ENCODE assay signal across 8 cellular contexts in the genomic region with DNA sequence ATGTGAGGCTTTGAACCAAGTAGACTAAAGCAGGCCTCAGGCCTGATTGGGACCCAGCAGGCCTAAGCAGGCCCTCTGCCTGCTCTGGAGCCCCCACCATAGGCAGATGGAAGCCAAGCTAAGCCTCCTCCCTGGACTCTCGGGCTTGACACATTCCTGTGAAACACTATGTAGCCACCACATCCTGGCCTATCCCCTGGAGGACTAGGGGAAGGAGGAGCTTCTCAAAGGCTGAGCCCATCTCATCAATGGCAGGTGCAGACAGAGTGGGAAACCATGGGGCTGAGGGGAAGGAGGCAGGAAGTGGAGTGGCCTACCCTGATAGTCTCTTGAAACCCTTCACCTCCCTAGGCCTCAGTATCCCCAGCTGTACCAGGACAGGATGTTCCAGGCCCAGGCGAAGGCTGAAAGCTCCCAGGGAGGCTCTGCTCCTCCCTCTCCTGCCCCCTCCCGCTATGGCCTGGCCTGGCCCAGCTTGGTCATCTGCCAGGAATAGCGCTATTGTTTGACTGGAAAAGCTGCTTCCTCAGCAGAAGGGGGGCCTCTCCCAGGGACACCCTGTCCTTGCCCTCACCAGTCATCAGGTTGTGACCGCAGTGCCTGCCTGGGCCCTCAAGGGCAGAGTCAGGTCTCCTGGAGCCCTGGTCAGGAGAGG. TPM values are rescaled to one million over a fixed set of nuclear protein-coding genes. Genes with fewer than 3 reads are reported as not detected.
A peak's percentile ranks its signal among the peaks of the same experiment; 100 is the strongest.
DNase-seq lines count a peak whose midpoint lies in the region; TF ChIP-seq lines count a peak whose summit lies in the region.

No MANE protein-coding gene starts in this region.

- WGBS in lower leg skin, 2 donors = 4 to 12% methylated on average over 4 to 5 of the region's 5 CpGs
- 33 to 34% methylated on average over 1 to 5 of the region's 5 CpGs for WGBS in testis, 2 donors

- peaks cover 55% of the 10 kb centered on the region for H3K36me3 Mint-ChIP-seq in dendritic cell treated with granulocyte-macrophage colony-stimulating factor and Interleukin-4, amounts not matched to agents 40 ng/mL and 50 ng/mL, for 4 days (ENCODE audit: low read depth)

- intact Hi-C loops in PC-9 (cut with micrococcal nuclease; ENCODE audit: unreplicated experiment) (loop anchor here (1.0 to 2.0 kb wide), 2 partner anchors 11 to 22 kb away; no protein-coding TSS in a partner anchor), lower leg skin (cut with DNase I; ENCODE audit: low total_unique reads) (no loop called here), testis (cut with DNase I; ENCODE audit: low total_unique reads) (no loop called here)
- intact Hi-C loops in dendritic cell treated with granulocyte-macrophage colony-stimulating factor and Interleukin-4, amounts not matched to agents 40 ng/mL and 50 ng/mL, for 4 days (cut with micrococcal nuclease) = no loop called here

- peak; percentile 20 for DNase-seq in NCI-H1105 treated with DMSO at 0.1 percent for 48 hours (lab: John Stamatoyannopoulos, UW)
- no peak for DNase-seq in NCI-H1105 (lab: John Stamatoyannopoulos, UW)
- DNase-seq in PC-9 = peak; percentile 76 to 88
- peak; percentile 88 to 98 for DNase-seq in lower leg skin (ENCODE audit: low spot score in 2 of 2)
- peak; percentile 94 for DNase-seq in testis
- no peak for DNase-seq in NK-92 (lab: John Stamatoyannopoulos, UW; ENCODE audit: unreplicated experiment)
- DNase-seq in T-helper 9 cell = no peak

- no peaks in the 10 kb centered on the region for H3K9me3 Mint-ChIP-seq in dendritic cell treated with granulocyte-macrophage colony-stimulating factor and Interleukin-4, amounts not matched to agents 40 ng/mL and 50 ng/mL, for 4 days

- H3K27me3 ChIP-seq in PC-9 (ENCODE audit: insufficient read depth, low read depth) (no peaks in the 10 kb centered on the region), testis (no peaks in the 10 kb centered on the region)

- TF ChIP-seq CTCF in PC-9 (conservative IDR thresholded peaks at IDR 0.05) = no peak
- no peak for TF ChIP-seq CTCF in lower leg skin (IDR thresholded peaks at IDR 0.05)
- TF ChIP-seq CTCF in testis (IDR thresholded peaks at IDR 0.05) = no peak

- no peaks in the 10 kb centered on the region for H3K9me2 ChIP-seq in PC-9 (ENCODE audit: insufficient read depth)

- no peak overlapping the region for H3K4me3 Mint-ChIP-seq in dendritic cell treated with granulocyte-macrophage colony-stimulating factor and Interleukin-4, amounts not matched to agents 40 ng/mL and 50 ng/mL, for 4 days

- H3K27ac ChIP-seq in PC-9 (peak overlapping the region; percentile 44), testis (peak overlapping the region; percentile 82 to 85)

- H3K79me2 ChIP-seq in PC-9 (ENCODE audit: low read depth) = no peaks in the 10 kb centered on the region

- no peaks in the 10 kb centered on the region for H4K20me1 ChIP-seq in PC-9 (ENCODE audit: insufficient read depth)

- CTCF ChIA-PET in PC-9 (lab: Charles Lee) = interaction anchor here (1.8 kb wide), 1 partner anchor 8 kb away, joined by 8 read pairs; no protein-coding TSS in a partner anchor

- no peak for TF ChIP-seq POLR2A in lower leg skin (IDR thresholded peaks at IDR 0.05)
- no peak for TF ChIP-seq POLR2A in testis (IDR thresholded peaks at IDR 0.05)

- no peaks in the 10 kb centered on the region for H3K27me3 Mint-ChIP-seq in dendritic cell treated with granulocyte-macrophage colony-stimulating factor and Interleukin-4, amounts not matched to agents 40 ng/mL and 50 ng/mL, for 4 days

- H3K36me3 ChIP-seq in PC-9 (ENCODE audit: low read depth) (no peaks in the 10 kb centered on the region), testis (ENCODE audit: low read depth, missing control alignments) (no peaks in the 10 kb centered on the region)

- H3K4me1 ChIP-seq in PC-9 (replicated peaks; ENCODE audit: insufficient read depth) (peaks cover 32% of the 10 kb centered on the region), testis (peaks cover 35% of the 10 kb centered on the region)

- no TSS peak for BruUV-seq in PC-9 (replicated peaks; lab: Mats Ljungman, UMichigan)

- H3K4me3 ChIP-seq in PC-9 (no peak overlapping the region), lower leg skin (ENCODE audit: low read depth, poor library complexity, severe bottlenecking) (no peak overlapping the region), testis (no peak overlapping the region)

- peak overlapping the region; percentile 90 for H3K27ac Mint-ChIP-seq in dendritic cell treated with granulocyte-macrophage colony-stimulating factor and Interleukin-4, amounts not matched to agents 40 ng/mL and 50 ng/mL, for 4 days

- no peaks in the 10 kb centered on the region for H3K9me3 ChIP-seq in PC-9 (ENCODE audit: insufficient read depth, low read depth)
- H3K9me3 ChIP-seq in testis = no peaks in the 10 kb centered on the region

- POLR2A ChIA-PET in PC-9 (lab: Charles Lee; ENCODE audit: unreplicated experiment) = interaction anchor here (0.5 to 1.0 kb wide), 5 partner anchors 22 to 401 kb away, joined by 3 to 7 read pairs (median 6); no protein-coding TSS in a partner anchor

- peaks cover 55% of the 10 kb centered on the region for H3K4me1 Mint-ChIP-seq in dendritic cell treated with granulocyte-macrophage colony-stimulating factor and Interleukin-4, amounts not matched to agents 40 ng/mL and 50 ng/mL, for 4 days (ENCODE audit: low read depth)

- H3F3A ChIP-seq in PC-9 (ENCODE audit: insufficient read depth, low read depth) = peaks cover 40% of the 10 kb centered on the region

- no peak overlapping the region for H2AFZ ChIP-seq in PC-9

- H3K4me2 ChIP-seq in PC-9 = peak overlapping the region; percentile 94

RNA-seq across cellular contexts. Expression of a gene that starts 1.5 kb away (rescaled TPM):
- total RNA-seq in PC-9 (2021) (10.6 and 11.1 TPM in 2 replicates), lower leg skin (10 to 100 TPM; 16.3 to 38.1 (median 22.6) TPM), testis (10 to 100 TPM; 36.7 to 71.4 TPM)
- 32.8 TPM for polyA plus RNA-seq in testis (ENCODE audit: insufficient read depth, low read depth, low replicate concordance)

RNA-seq across cellular contexts. Expression of a gene that starts 24.2 kb away (rescaled TPM):
- total RNA-seq in PC-9 (2021) (not detected in 2 replicates), lower leg skin (under 1 TPM in 3 of 4 donors, not detected in 1; 0.27 to 0.34 (median 0.29) TPM), testis (1 to 10 TPM in 1 of 2 donors, not detected in 1; 1.6 TPM)
- polyA plus RNA-seq in testis (ENCODE audit: insufficient read depth, low read depth, low replicate concordance) = 0.69 TPM

RNA-seq across cellular contexts. Expression of a gene that starts 35.9 kb away (rescaled TPM):
- total RNA-seq in PC-9 (2021) = 24.3 and 26.2 TPM in 2 replicates
- 10 to 100 TPM; 64.8 to 80.1 (median 74.2) TPM for total RNA-seq in lower leg skin
- 10 to 100 TPM; 48.4 to 79.1 TPM for total RNA-seq in testis
- polyA plus RNA-seq in testis (ENCODE audit: insufficient read depth, low read depth, low replicate concordance) = 51.0 TPM

RNA-seq across cellular contexts. Expression of a gene that starts 44.2 kb away (rescaled TPM):
- 17.2 and 17.4 TPM in 2 replicates for total RNA-seq in PC-9 (2021)
- total RNA-seq in lower leg skin = 10 to 100 TPM in 1 of 4 donors, 1 to 10 TPM in 3; 5.2 to 11.8 (median 7.0) TPM
- 1 to 10 TPM in 1 of 2 donors, under 1 TPM in 1; 0.08 to 1.4 TPM for total RNA-seq in testis
- 1.4 TPM for polyA plus RNA-seq in testis (ENCODE audit: insufficient read depth, low read depth, low replicate concordance)

Comparison
In these comparisons a context has a peak if more than half of its experiments do, and no peak if none do; other contexts are left out.
1. DNase-seq: peak in NCI-H1105 treated with DMSO at 0.1 percent for 48 hours (single experiment), PC-9 (2 of 2), lower leg skin (2 of 2) and testis (single experiment); none in NCI-H1105 (single experiment), NK-92 (single experiment) and T-helper 9 cell (single experiment).